18 cellular contexts compared by ENCODE assay signal in the genomic region with DNA sequence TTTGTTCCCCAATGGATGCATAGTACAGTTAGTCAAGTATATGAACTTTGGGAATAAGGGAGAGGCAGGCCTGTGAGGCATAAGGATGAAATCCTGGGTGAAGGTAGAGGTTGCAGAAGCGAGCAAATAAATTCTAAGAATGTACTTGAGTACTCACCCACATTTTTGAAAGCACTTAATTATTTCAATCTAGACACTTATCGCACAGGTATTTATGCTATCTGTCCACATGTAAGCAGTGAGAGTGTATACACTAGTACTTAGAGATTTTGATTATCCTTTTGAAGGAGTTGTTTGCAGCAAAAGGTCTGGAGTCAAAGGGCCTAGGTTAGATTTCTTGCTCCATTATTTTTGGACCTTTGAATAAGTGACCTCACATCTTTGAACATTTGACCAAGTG.
DNase-seq lines count a peak whose midpoint lies in the region; ATAC-seq and TF ChIP-seq lines count a peak whose summit lies in the region.
"Had no signal": no experiment of that assay in that cellular context is flagged by ENCODE, and none has a peak within 500 bp of the region (broad histone marks: within the 10 kb centered on the region; RNA-seq: fewer than 3 reads in every experiment).

No MANE protein-coding gene starts in this region.

- H3K4me1 Mint-ChIP-seq in HFFc6 (ENCODE audit: low read depth) (peaks cover 74% of the 10 kb centered on the region), GM23338 (peaks cover 7% of the 10 kb centered on the region; the same call in 1 of the 3 replicates)

- H3K27me3 ChIP-seq in foreskin keratinocyte (no peaks in the 10 kb centered on the region), osteoblast (ENCODE audit: insufficient read depth, low read length) (no peaks in the 10 kb centered on the region), upper lobe of right lung (no peaks in the 10 kb centered on the region), GM23338 (ENCODE audit: insufficient read depth) (no peaks in the 10 kb centered on the region)
- H3K27me3 ChIP-seq: BE2C had no signal

- intact Hi-C loops in upper lobe of right lung (cut with DNase I): no loop called here

- peaks cover 60% of the 10 kb centered on the region for H4K20me1 ChIP-seq in osteoblast (ENCODE audit: insufficient read depth, low read length)
- no peaks in the 10 kb centered on the region for H4K20me1 ChIP-seq in GM23338 (replicated peaks; ENCODE audit: insufficient read depth)

- H3K4me3 Mint-ChIP-seq in HFFc6 (no peak overlapping the region), GM23338 (no peak overlapping the region)
- H3K4me3 Mint-ChIP-seq: CD4-positive, CD25-positive, alpha-beta regulatory T cell; CD8-positive, alpha-beta memory T cell had no signal

- ATAC-seq in foreskin keratinocyte (no peak), upper lobe of right lung (peak; percentile 89), GM23338 (no peak), GM21825 (IDR thresholded peaks at IDR 0.05; ENCODE audit: unreplicated experiment) (no peak)

- H3K9me2 ChIP-seq in GM23338 (ENCODE audit: insufficient read depth): no peaks in the 10 kb centered on the region

- H3K4me1 ChIP-seq in foreskin keratinocyte (peaks cover 14% of the 10 kb centered on the region), osteoblast (ENCODE audit: insufficient read depth, low read length) (peaks cover 48% of the 10 kb centered on the region), upper lobe of right lung (no peaks in the 10 kb centered on the region), GM23338 (ENCODE audit: insufficient read depth) (no peaks in the 10 kb centered on the region)
- H3K4me1 ChIP-seq: BE2C, Caco-2 had no signal

- H3K27ac ChIP-seq in foreskin keratinocyte (peak overlapping the region; percentile 98), osteoblast (ENCODE audit: low read depth, low read length) (peak overlapping the region; percentile 43), upper lobe of right lung (peak overlapping the region; percentile 47), GM23338 (ENCODE audit: low read depth) (no peak overlapping the region)

- H2AFZ ChIP-seq in osteoblast (ENCODE audit: low read length): no peak overlapping the region
- H2AFZ ChIP-seq in GM23338: no peak overlapping the region

- H3K9me3 ChIP-seq in osteoblast (ENCODE audit: low read depth, low read length) (no peaks in the 10 kb centered on the region), upper lobe of right lung (no peaks in the 10 kb centered on the region)
- H3K9me3 ChIP-seq: BE2C, Caco-2 had no signal

- H3K4me3 ChIP-seq in osteoblast (ENCODE audit: insufficient read depth, low read length) (no peak overlapping the region), upper lobe of right lung (no peak overlapping the region), GM23338 (no peak overlapping the region)

- H3K27me3 Mint-ChIP-seq in HFFc6 (ENCODE audit: insufficient read depth) (peaks cover 14% of the 10 kb centered on the region), GM23338 (ENCODE audit: insufficient read depth, low read depth, poor library complexity) (no peaks in the 10 kb centered on the region)
- H3K27me3 Mint-ChIP-seq: CD4-positive, CD25-positive, alpha-beta regulatory T cell; CD8-positive, alpha-beta memory T cell had no signal

- TF ChIP-seq CTCF in HFFc6 (IDR thresholded peaks at IDR 0.05) (no peak), foreskin keratinocyte (conservative IDR thresholded peaks at IDR 0.05) (no peak), osteoblast (IDR thresholded peaks at IDR 0.05; ENCODE audit: extremely low read depth, low read depth, low read length) (no peak), upper lobe of right lung (IDR thresholded peaks at IDR 0.05) (no peak), GM23338 (conservative IDR thresholded peaks at IDR 0.05; ENCODE audit: low read depth in 2 of 2) (no peak)

- H3K9me3 Mint-ChIP-seq in HFFc6 (no peaks in the 10 kb centered on the region), GM23338 (no peaks in the 10 kb centered on the region)
- H3K9me3 Mint-ChIP-seq: CD4-positive, CD25-positive, alpha-beta regulatory T cell; CD8-positive, alpha-beta memory T cell had no signal

- H3K27ac Mint-ChIP-seq in HFFc6: peak overlapping the region; percentile 9
- no peak overlapping the region for H3K27ac Mint-ChIP-seq in GM23338
- H3K27ac Mint-ChIP-seq: CD4-positive, CD25-positive, alpha-beta regulatory T cell; CD8-positive, alpha-beta memory T cell had no signal

- no peaks in the 10 kb centered on the region for H3F3A ChIP-seq in GM23338 (replicated peaks; ENCODE audit: low read depth)

- H3K36me3 Mint-ChIP-seq in HFFc6 (ENCODE audit: low read depth): peaks cover 51% of the 10 kb centered on the region
- peaks cover 7% of the 10 kb centered on the region; the same call in 2 of the 3 replicates for H3K36me3 Mint-ChIP-seq in GM23338 (ENCODE audit: low read depth)

- H3K4me2 ChIP-seq in osteoblast (ENCODE audit: insufficient read depth, low read length) (no peak overlapping the region), GM23338 (no peak overlapping the region)

- peaks cover 71% of the 10 kb centered on the region for H3K79me2 ChIP-seq in osteoblast (ENCODE audit: insufficient read depth, low read length)
- no peaks in the 10 kb centered on the region; the same call in 1 of the 2 replicates for H3K79me2 ChIP-seq in GM23338 (replicated peaks; ENCODE audit: insufficient read depth)

- DNase-seq in HFFc6 (no peak), foreskin keratinocyte (no peak), osteoblast (ENCODE audit: insufficient read length, low spot score, missing footprints) (no peak), upper lobe of right lung (no peak), GM23338 (ENCODE audit: low spot score) (no peak), hepatic stellate cell (ENCODE audit: low spot score) (no peak)
- no peak for DNase-seq in activated CD4-positive, alpha-beta T cell treated with anti-CD3 and anti-CD28 coated beads, Interleukin-2, amount 50 U/mL, for 48 hours
- DNase-seq: ACHN; BE2C; C1 segment of cervical spinal cord; Caco-2; CD4-positive, CD25-positive, alpha-beta regulatory T cell; CD8-positive, alpha-beta memory T cell; DMS79; GDM1; HCEC 1CT; KG1 had no signal

- H3K36me3 ChIP-seq in osteoblast (ENCODE audit: insufficient read depth, low read length) (peaks cover 41% of the 10 kb centered on the region), upper lobe of right lung (no peaks in the 10 kb centered on the region), GM23338 (ENCODE audit: insufficient read depth) (no peaks in the 10 kb centered on the region)
- H3K36me3 ChIP-seq: BE2C had no signal

TF ChIP-seq in GM23338, 12 proteins besides CTCF, POLR2A, EP300 and RAD21:
- TF ChIP-seq EZH2phosphoT487 (IDR thresholded peaks at IDR 0.05; ENCODE audit: unreplicated experiment): no peak
- TF ChIP-seq JUNB (IDR thresholded peaks at IDR 0.05; ENCODE audit: unreplicated experiment): no peak
- no peak for TF ChIP-seq ETS1 (IDR thresholded peaks at IDR 0.05)
